ENCODE assay signal across 28 cellular contexts in genomic region chr6:81826785-81827184, GRCh38.
"Had no signal": no experiment of that assay in that cellular context is flagged by ENCODE, and none has a peak within 500 bp of the region (broad histone marks: within the 10 kb centered on the region; RNA-seq: fewer than 3 reads in every experiment).

No MANE protein-coding gene starts in this region.

- H3K9me3 ChIP-seq: esophagus squamous epithelium, gastrocnemius medialis had no signal

- H3K27me3 ChIP-seq: dorsolateral prefrontal cortex, esophagus muscularis mucosa, esophagus squamous epithelium, foreskin keratinocyte, gastrocnemius medialis, gastroesophageal sphincter, heart left ventricle, heart right ventricle, hepatocyte had no signal

- ATAC-seq: effector memory CD8-positive, alpha-beta T cell; esophagus mucosa; foreskin keratinocyte; gastrocnemius medialis; gastroesophageal sphincter; heart left ventricle; heart right ventricle had no signal

- H3K4me1 ChIP-seq: esophagus muscularis mucosa, esophagus squamous epithelium, foreskin keratinocyte, gastrocnemius medialis, gastroesophageal sphincter, heart left ventricle, heart right ventricle had no signal

- H3K4me2 ChIP-seq: hepatocyte had no signal

- FAIRE-seq: endometrium, endothelial cell of umbilical vein had no signal

- H3K4me3 ChIP-seq: coronary artery, dorsolateral prefrontal cortex, esophagus muscularis mucosa, esophagus squamous epithelium, gastrocnemius medialis, gastroesophageal sphincter, heart left ventricle, heart right ventricle, hepatocyte had no signal

- H3K27me3 Mint-ChIP-seq: dendritic cell treated with granulocyte-macrophage colony-stimulating factor and Interleukin-4, amounts not matched to agents 40 ng/mL and 50 ng/mL, for 4 days; effector memory CD8-positive, alpha-beta T cell had no signal

- H3K27ac Mint-ChIP-seq: dendritic cell treated with granulocyte-macrophage colony-stimulating factor and Interleukin-4, amounts not matched to agents 40 ng/mL and 50 ng/mL, for 4 days; effector memory CD8-positive, alpha-beta T cell; endodermal cell had no signal

- H3K79me2 ChIP-seq: hepatocyte had no signal

- H3K27ac ChIP-seq: coronary artery, dorsolateral prefrontal cortex, epithelial cell of prostate, esophagus muscularis mucosa, esophagus squamous epithelium, foreskin keratinocyte, gastrocnemius medialis, gastroesophageal sphincter, heart left ventricle, heart right ventricle, hepatocyte had no signal

- H3K4me1 Mint-ChIP-seq: endodermal cell had no signal

- H3K9me3 Mint-ChIP-seq: effector memory CD8-positive, alpha-beta T cell; endodermal cell had no signal

- H3K4me3 Mint-ChIP-seq: dendritic cell treated with granulocyte-macrophage colony-stimulating factor and Interleukin-4, amounts not matched to agents 40 ng/mL and 50 ng/mL, for 4 days; effector memory CD8-positive, alpha-beta T cell; endodermal cell had no signal

- DNase-seq: cortex of kidney; dermis blood vessel endothelial cell; dorsolateral prefrontal cortex; effector CD4-positive, alpha-beta T cell; effector CD8-positive, alpha-beta T cell; effector memory CD4-positive, alpha-beta T cell; effector memory CD8-positive, alpha-beta T cell; endodermal cell; erythroblast; esophagus squamous epithelium; foreskin fibroblast; foreskin keratinocyte; foreskin melanocyte; gastrocnemius medialis; glutamatergic neuron; head of caudate nucleus; heart left ventricle; heart right ventricle; hippocampal formation had no signal

- H2AFZ ChIP-seq: hepatocyte had no signal

- H3K36me3 ChIP-seq: esophagus muscularis mucosa, esophagus squamous epithelium, gastrocnemius medialis, gastroesophageal sphincter, heart left ventricle, heart right ventricle had no signal
